In genomic region chr3:190883973-190884832, GRCh38 we compare ENCODE assay signal across 1 cellular context.
TF ChIP-seq lines count a peak whose summit lies in the region.

No MANE protein-coding gene starts in this region.

TF ChIP-seq in HEK293, 187 proteins besides CTCF, POLR2A, EP300 and RAD21 (continued from another document):
- no peak for TF ChIP-seq ZNF571 (tag by site-specific recombination; IDR thresholded peaks at IDR 0.05)
